In the genomic region with DNA sequence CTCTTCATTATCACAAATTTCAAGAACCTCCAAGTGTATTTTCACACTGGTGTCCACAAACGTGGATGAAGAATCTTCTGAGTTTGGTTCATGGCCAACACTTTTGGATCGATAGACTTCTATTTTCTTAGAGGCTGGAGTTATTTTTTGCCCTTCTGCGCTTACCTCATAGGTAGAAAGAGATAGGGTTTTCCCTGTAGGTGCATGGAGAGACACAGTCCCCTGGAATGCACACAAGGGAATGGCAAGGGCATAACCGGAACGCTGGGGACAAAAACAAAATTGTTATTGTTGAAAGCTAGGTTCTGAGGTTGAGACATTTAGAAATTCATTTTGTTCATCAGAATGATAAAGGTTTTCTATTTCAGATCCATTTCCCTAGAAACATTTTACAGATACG, we compare ENCODE assay signal across 1 cellular context.
TF ChIP-seq lines count a peak whose summit lies in the region.

No MANE protein-coding gene starts in this region.

TF ChIP-seq in H1, 55 proteins besides CTCF, POLR2A, EP300 and RAD21:
- no peak for TF ChIP-seq RXRA (IDR thresholded peaks at IDR 0.05; ENCODE audit: insufficient read depth, low read depth, low read length)
- no peak for TF ChIP-seq CREB1 (IDR thresholded peaks at IDR 0.05)
- no peak for TF ChIP-seq ASH2L (IDR thresholded peaks at IDR 0.05; ENCODE audit: low read length)
- no peak for TF ChIP-seq PHF8 (conservative IDR thresholded peaks at IDR 0.05; ENCODE audit: low read depth, low read length)
- no peak for TF ChIP-seq BRCA1 (IDR thresholded peaks at IDR 0.05; ENCODE audit: low read depth, low read length)
- no peak for TF ChIP-seq SIRT6 (IDR thresholded peaks at IDR 0.05; ENCODE audit: low read length)
- no peak for TF ChIP-seq TAF7 (optimal IDR thresholded peaks at IDR 0.05; ENCODE audit: borderline replicate concordance, low read depth, low read length)
- TF ChIP-seq RFX5 (IDR thresholded peaks at IDR 0.05; ENCODE audit: borderline replicate concordance, low read depth, low read length) = no peak
- no peak for TF ChIP-seq RBBP5 (IDR thresholded peaks at IDR 0.05; ENCODE audit: borderline replicate concordance, low read depth, low read length)
- TF ChIP-seq, protein P1, sequence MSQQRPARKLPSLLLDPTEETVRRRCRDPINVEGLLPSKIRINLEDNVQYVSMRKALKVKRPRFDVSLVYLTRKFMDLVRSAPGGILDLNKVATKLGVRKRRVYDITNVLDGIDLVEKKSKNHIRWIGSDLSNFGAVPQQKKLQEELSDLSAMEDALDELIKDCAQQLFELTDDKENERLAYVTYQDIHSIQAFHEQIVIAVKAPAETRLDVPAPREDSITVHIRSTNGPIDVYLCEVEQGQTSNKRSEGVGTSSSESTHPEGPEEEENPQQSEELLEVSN (IDR thresholded peaks at IDR 0.05) = no peak
- no peak for TF ChIP-seq TCF12 (IDR thresholded peaks at IDR 0.05; ENCODE audit: low read depth, low read length)
- no peak for TF ChIP-seq EGR1 (IDR thresholded peaks at IDR 0.05; ENCODE audit: borderline replicate concordance, low read depth, low read length)
- TF ChIP-seq BCL11A (IDR thresholded peaks at IDR 0.05; ENCODE audit: low read depth in 2 of 2, low read length in 2 of 2) = no peak
- no peak for TF ChIP-seq GTF2F1 (IDR thresholded peaks at IDR 0.05; ENCODE audit: borderline replicate concordance, low read depth, low read length)
- TF ChIP-seq JUND (IDR thresholded peaks at IDR 0.05; ENCODE audit: low read length) = no peak
- TF ChIP-seq KDM1A (IDR thresholded peaks at IDR 0.05; ENCODE audit: borderline replicate concordance, low read length) = no peak
- no peak for TF ChIP-seq HDAC2 (IDR thresholded peaks at IDR 0.05; ENCODE audit: borderline replicate concordance in 1 of 2, low read depth in 2 of 2, low read length in 2 of 2)
- no peak for TF ChIP-seq CBX8 (IDR thresholded peaks at IDR 0.05; ENCODE audit: borderline replicate concordance, low read depth, low read length)
- no peak for TF ChIP-seq CEBPB (IDR thresholded peaks at IDR 0.05; ENCODE audit: low read depth, low read length)
- no peak for TF ChIP-seq RNF2 (IDR thresholded peaks at IDR 0.05; ENCODE audit: borderline replicate concordance, low read depth, low read length, missing control alignments, poor library complexity, severe bottlenecking)
